In genomic region chrX:81308086-81308852, GRCh38 we compare ENCODE assay signal across 16 cellular contexts.
"Had no signal": no experiment of that assay in that cellular context is flagged by ENCODE, and none has a peak within 500 bp of the region (broad histone marks: within the 10 kb centered on the region; RNA-seq: fewer than 3 reads in every experiment).

No MANE protein-coding gene starts in this region.

- H3K27ac ChIP-seq: cardiac muscle cell, hepatocyte, pancreas, sigmoid colon, spleen, stomach, thoracic aorta had no signal

- H3K4me3 ChIP-seq: cardiac muscle cell, hepatocyte, pancreas, sigmoid colon, spleen, stomach, thoracic aorta had no signal

- H3K9me3 Mint-ChIP-seq: activated CD4-positive, alpha-beta memory T cell treated with anti-CD3 and anti-CD28 coated beads, Interleukin-2, amount 10 ng/mL, durations not matched to agents 7 days and 5 days; activated T-cell treated with anti-CD3 and anti-CD28 coated beads, Interleukin-2, amount 50 U/mL, for 4 hours had no signal

- H3K4me1 ChIP-seq: pancreas, sigmoid colon, spleen, stomach had no signal

- H3K4me3 Mint-ChIP-seq: activated CD4-positive, alpha-beta memory T cell treated with anti-CD3 and anti-CD28 coated beads, Interleukin-2, amount 10 ng/mL, durations not matched to agents 7 days and 5 days; activated T-cell treated with anti-CD3 and anti-CD28 coated beads, Interleukin-2, amount 50 U/mL, for 4 hours; naive thymus-derived CD4-positive, alpha-beta T cell; WTC11 had no signal

- H3K36me3 ChIP-seq: cardiac muscle cell, pancreas, sigmoid colon, spleen, stomach, thoracic aorta had no signal

- H3K36me3 Mint-ChIP-seq: WTC11 had no signal

- H3K27me3 Mint-ChIP-seq: activated CD4-positive, alpha-beta memory T cell treated with anti-CD3 and anti-CD28 coated beads, Interleukin-2, amount 10 ng/mL, durations not matched to agents 7 days and 5 days; naive thymus-derived CD4-positive, alpha-beta T cell had no signal

- H3K27ac Mint-ChIP-seq: activated CD4-positive, alpha-beta memory T cell treated with anti-CD3 and anti-CD28 coated beads, Interleukin-2, amount 10 ng/mL, durations not matched to agents 7 days and 5 days; naive thymus-derived CD4-positive, alpha-beta T cell; WTC11 had no signal

- H3K27me3 ChIP-seq: cardiac muscle cell, hepatocyte, pancreas, sigmoid colon, spleen, stomach had no signal

- DNase-seq: activated CD4-positive, alpha-beta memory T cell treated with anti-CD3 and anti-CD28 coated beads, Interleukin-2, amount 10 ng/mL, durations not matched to agents 7 days and 5 days; activated CD4-positive, alpha-beta T cell treated with anti-CD3 and anti-CD28 coated beads for 4 hours; activated effector memory CD4-positive, alpha-beta T cell treated with Interleukin-2 at 50 U/mL for 16 hours; activated T-cell treated with anti-CD3 and anti-CD28 coated beads, Interleukin-2, amount 50 U/mL, for 4 hours; erythroblast; mammary epithelial cell; naive thymus-derived CD4-positive, alpha-beta T cell; pancreas; sigmoid colon; spleen; stomach; T-helper 9 cell had no signal

- H3K9me3 ChIP-seq: pancreas, sigmoid colon, stomach, thoracic aorta had no signal
